15 cellular contexts compared by ENCODE assay signal in genomic region chr1:148512571-148513184, GRCh38. TPM values are rescaled to one million over a fixed set of nuclear protein-coding genes. Genes with fewer than 3 reads are reported as not detected.
DNase-seq lines count a peak whose midpoint lies in the region; ATAC-seq and TF ChIP-seq lines count a peak whose summit lies in the region.
"Not testable (repeated sequence)": the region's sequence is repeated elsewhere in the genome, so short reads cannot be mapped to it uniquely, and the experiment has no call there.
"Had no signal": no experiment of that assay in that cellular context is flagged by ENCODE, and none has a peak within 500 bp of the region (broad histone marks: within the 10 kb centered on the region; RNA-seq: fewer than 3 reads in every experiment).

No MANE protein-coding gene starts in this region.

- POLR2A ChIA-PET in HCT116 (lab: Charles Lee), result not testable (repeated sequence)

- not testable (repeated sequence) for H4K20me1 ChIP-seq in HCT116 (ENCODE audit: insufficient read depth)

- H3K27me3 ChIP-seq in HCT116 (ENCODE audit: insufficient read depth, low read length), result not testable (repeated sequence)

- ATAC-seq in HCT116, result not testable (repeated sequence)

- not testable (repeated sequence) for H3K4me1 ChIP-seq in HCT116 (ENCODE audit: control insufficient read depth in 1 of 2, insufficient read depth in 2 of 2, low read length in 2 of 2)

- H3K79me2 ChIP-seq in HCT116 (ENCODE audit: insufficient read depth, low read length), result not testable (repeated sequence)

- peak overlapping the region; percentile 36 for H3K4me2 ChIP-seq in HCT116 (ENCODE audit: low read length)

- CTCF ChIA-PET in HCT116 (lab: Charles Lee), result not testable (repeated sequence)

- not testable (repeated sequence) for H3K4me3 ChIP-seq in HCT116 (replicated peaks in 1 of 2; ENCODE audit: low read depth in 1 of 2, low read length in 2 of 2); epithelial cell of esophagus (ENCODE audit: low read length)

- not testable (repeated sequence) for TF ChIP-seq CTCF in HCT116 (IDR thresholded peaks at IDR 0.05 in 2 of 3, conservative IDR thresholded peaks at IDR 0.05 in 1 of 3; ENCODE audit: borderline replicate concordance in 1 of 3, insufficient read depth in 1 of 3, low read depth in 2 of 3, low read length in 2 of 3); epithelial cell of esophagus (IDR thresholded peaks at IDR 0.05; ENCODE audit: insufficient read depth, low read depth, low read length, missing control alignments)

- not testable (repeated sequence) for H3K9me3 ChIP-seq in HCT116 (ENCODE audit: control insufficient read depth in 1 of 2, insufficient read depth in 1 of 2, low read depth in 1 of 2, low read length in 2 of 2)

- RAD21 ChIA-PET in HCT116 (lab: Charles Lee; ENCODE audit: low non-redundant PET in 1 of 2, low total read pairs in 2 of 2, uncharacterized antibody in 2 of 2, unreplicated experiment in 2 of 2), result not testable (repeated sequence)

- BruUV-seq in HCT116 (replicated peaks; lab: Mats Ljungman, UMichigan), result not testable (repeated sequence)

- not testable (repeated sequence) for H3K27ac ChIP-seq in HCT116 (ENCODE audit: low read depth, low read length)

- not testable (repeated sequence) for H3K9me2 ChIP-seq in HCT116 (ENCODE audit: insufficient read depth)

- DNase-seq in HCT116 (ENCODE audit: low read depth, low spot score) (peak; percentile 31), MV-4-11 (lab: John Stamatoyannopoulos, UW) (peak; percentile 71), SW 1271 (lab: John Stamatoyannopoulos, UW) (peak; percentile 9 to 69), amniotic epithelial cell (ENCODE audit: low read depth) (peak; percentile 41), epithelial cell of esophagus (ENCODE audit: low read depth) (peak; percentile 23), kidney tubule cell (ENCODE audit: low spot score) (peak; percentile 34), stromal cell of bone marrow (ENCODE audit: low read depth) (peak; percentile 31)
- DNase-seq in activated CD8-positive, alpha-beta memory T cell treated with anti-CD3 and anti-CD28 coated beads, Interleukin-2, amount 50 U/mL, for 48 hours, result peak; percentile 50

- not testable (repeated sequence) for H3K9ac ChIP-seq in HCT116 (ENCODE audit: low read length)

- not testable (repeated sequence) for TF ChIP-seq RAD21 in HCT116 (IDR thresholded peaks at IDR 0.05; ENCODE audit: low read depth)

- not testable (repeated sequence) for TF ChIP-seq POLR2A in HCT116 (IDR thresholded peaks at IDR 0.05; ENCODE audit: borderline replicate concordance, extremely low read depth, insufficient read depth, insufficient read length)

- not testable (repeated sequence) for H3K36me3 ChIP-seq in HCT116 (ENCODE audit: control insufficient read depth in 1 of 2, insufficient read depth in 2 of 2, low read length in 2 of 2)

- not testable (repeated sequence) for H2AFZ ChIP-seq in HCT116 (ENCODE audit: low read depth, low read length, poor library complexity, severe bottlenecking)

- intact Hi-C loops in HCT116 (cut with micrococcal nuclease), result not testable (repeated sequence)

TF ChIP-seq in HCT116, 20 proteins besides CTCF, POLR2A, EP300 and RAD21:
- TF ChIP-seq FOSL1 (IDR thresholded peaks at IDR 0.05; ENCODE audit: low read depth), result peak; percentile 38; the same call in 1 of the 2 replicates

RNA-seq across cellular contexts. Expression of gene PPIAL4G, which starts 29.6 kb away (rescaled TPM):
- total RNA-seq in HCT116 (2021; ENCODE audit: unreplicated experiment), result not detected
- not detected in 2 replicates for polyA plus RNA-seq in HCT116 (2012)
- total RNA-seq: adrenal gland, colonic mucosa, esophagus mucosa, glomerular endothelial cell, H9, left ventricle myocardium inferior, sciatic nerve had no signal
